Comparison of ENCODE assay signal across 11 cellular contexts in the genomic region with DNA sequence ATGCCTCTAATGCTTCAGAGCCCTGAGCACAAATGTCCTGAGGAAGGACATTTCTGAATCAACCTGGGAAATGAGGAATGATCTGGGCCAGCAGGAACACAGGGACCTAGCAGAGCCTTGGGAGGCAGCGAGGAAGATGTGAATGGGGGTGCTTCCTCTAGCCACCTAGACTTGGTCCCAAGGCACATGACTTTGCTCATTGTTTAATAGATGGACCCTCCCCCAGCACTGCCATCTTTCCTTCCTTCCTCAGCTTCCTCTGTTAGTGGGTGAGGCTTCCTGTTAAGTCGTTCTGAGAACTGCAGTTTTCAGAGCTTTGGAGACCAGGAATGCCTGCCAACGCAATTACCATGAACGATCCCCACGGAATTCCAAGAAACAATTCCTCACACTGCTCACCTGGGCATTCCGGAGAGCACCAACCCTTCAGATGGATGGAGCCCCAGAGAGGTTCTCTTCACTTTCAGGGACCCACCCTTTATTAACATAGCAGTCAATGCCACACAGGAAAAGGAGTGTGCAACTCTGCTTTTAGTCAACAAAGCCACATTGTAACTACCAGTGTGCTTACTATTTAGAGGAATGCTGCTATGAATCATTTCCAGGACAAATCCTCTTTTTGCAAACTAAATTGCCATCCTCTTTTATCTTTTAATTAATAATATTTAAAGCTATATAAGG. TPM values are rescaled to one million over a fixed set of nuclear protein-coding genes. Genes with fewer than 3 reads are reported as not detected.
DNase-seq lines count a peak whose midpoint lies in the region; ATAC-seq and TF ChIP-seq lines count a peak whose summit lies in the region.
"Had no signal": no experiment of that assay in that cellular context is flagged by ENCODE, and none has a peak within 500 bp of the region (broad histone marks: within the 10 kb centered on the region; RNA-seq: fewer than 3 reads in every experiment).

No MANE protein-coding gene starts in this region.

- peaks cover 5% of the 10 kb centered on the region for H3K9me3 Mint-ChIP-seq in activated CD4-positive, alpha-beta memory T cell treated with anti-CD3 and anti-CD28 coated beads, Interleukin-2, amount 10 ng/mL, durations not matched to agents 7 days and 5 days
- H3K9me3 Mint-ChIP-seq: HFFc6 had no signal

- H3K4me1 Mint-ChIP-seq in activated CD4-positive, alpha-beta memory T cell treated with anti-CD3 and anti-CD28 coated beads, Interleukin-2, amount 10 ng/mL, durations not matched to agents 7 days and 5 days = peaks cover 25% of the 10 kb centered on the region

- no peaks in the 10 kb centered on the region for H3K27me3 Mint-ChIP-seq in activated CD4-positive, alpha-beta memory T cell treated with anti-CD3 and anti-CD28 coated beads, Interleukin-2, amount 10 ng/mL, durations not matched to agents 7 days and 5 days

- H3K9me3 ChIP-seq in heart left ventricle = no peaks in the 10 kb centered on the region
- no peaks in the 10 kb centered on the region for H3K9me3 ChIP-seq in right atrium auricular region
- no peaks in the 10 kb centered on the region for H3K9me3 ChIP-seq in right lobe of liver
- H3K9me3 ChIP-seq in tibial artery = no peaks in the 10 kb centered on the region

- no peak for TF ChIP-seq CTCF in heart left ventricle (IDR thresholded peaks at IDR 0.05)
- TF ChIP-seq CTCF in right atrium auricular region (IDR thresholded peaks at IDR 0.05) = no peak
- TF ChIP-seq CTCF in right lobe of liver (IDR thresholded peaks at IDR 0.05) = no peak
- TF ChIP-seq CTCF in omental fat pad (IDR thresholded peaks at IDR 0.05) = no peak
- no peak for TF ChIP-seq CTCF in tibial artery (IDR thresholded peaks at IDR 0.05)

- H3K4me3 ChIP-seq in heart left ventricle = no peak overlapping the region
- no peak overlapping the region for H3K4me3 ChIP-seq in right atrium auricular region
- no peak overlapping the region for H3K4me3 ChIP-seq in right lobe of liver
- H3K4me3 ChIP-seq in tibial artery = no peak overlapping the region

- peak overlapping the region; percentile 12 for H3K4me3 Mint-ChIP-seq in activated CD4-positive, alpha-beta memory T cell treated with anti-CD3 and anti-CD28 coated beads, Interleukin-2, amount 10 ng/mL, durations not matched to agents 7 days and 5 days
- H3K4me3 Mint-ChIP-seq: HFFc6 had no signal

- H3K4me1 ChIP-seq in heart left ventricle = peaks cover 0 to 50% (median 21%) of the 10 kb centered on the region in 12 donors
- H3K4me1 ChIP-seq in right atrium auricular region = peaks cover 0 to 13% of the 10 kb centered on the region in 2 donors
- H3K4me1 ChIP-seq in right lobe of liver = no peaks in the 10 kb centered on the region
- no peaks in the 10 kb centered on the region for H3K4me1 ChIP-seq in tibial artery

- CTCF ChIA-PET in activated CD4-positive, alpha-beta memory T cell treated with anti-CD3 and anti-CD28 coated beads, Interleukin-2, amount 10 ng/mL, durations not matched to agents 7 days and 5 days (lab: Charles Lee) = no interaction called here

- peaks cover 4% of the 10 kb centered on the region for H3K36me3 Mint-ChIP-seq in activated CD4-positive, alpha-beta memory T cell treated with anti-CD3 and anti-CD28 coated beads, Interleukin-2, amount 10 ng/mL, durations not matched to agents 7 days and 5 days (ENCODE audit: low read depth)

- H3K27ac ChIP-seq in heart left ventricle (peak overlapping the region in 10 of 12 donors; percentile 2 to 74 (median 62)), right atrium auricular region (peak overlapping the region in 1 of 2 donors; percentile 33), right lobe of liver (no peak overlapping the region), tibial artery (no peak overlapping the region)

- no peaks in the 10 kb centered on the region for H3K27me3 ChIP-seq in heart left ventricle
- no peaks in the 10 kb centered on the region for H3K27me3 ChIP-seq in right atrium auricular region
- no peaks in the 10 kb centered on the region for H3K27me3 ChIP-seq in right lobe of liver
- H3K27me3 ChIP-seq in tibial artery = no peaks in the 10 kb centered on the region

- H3K27ac Mint-ChIP-seq in activated CD4-positive, alpha-beta memory T cell treated with anti-CD3 and anti-CD28 coated beads, Interleukin-2, amount 10 ng/mL, durations not matched to agents 7 days and 5 days = peak overlapping the region; percentile 81
- H3K27ac Mint-ChIP-seq: HFFc6 had no signal

- intact Hi-C loops in heart left ventricle (cut with DNase I) (loop anchor here in 3 of 10 donors (5.0 kb wide), 2 partner anchors 45 to 50 kb away; partner anchors contain the start of gene STIM2 (in 1 of the 3)), right lobe of liver (cut with DNase I) (no loop called here), tibial artery (cut with DNase I; ENCODE audit: low total_unique reads) (no loop called here)

- POLR2A ChIA-PET in activated CD4-positive, alpha-beta memory T cell treated with anti-CD3 and anti-CD28 coated beads, Interleukin-2, amount 10 ng/mL, durations not matched to agents 7 days and 5 days (lab: Charles Lee) = interaction anchor here (0.7 to 2.1 kb wide), 2 partner anchors 10 to 49 kb away, joined by 3 to 7 read pairs; partner anchors contain the start of gene STIM2

- TF ChIP-seq POLR2A in heart left ventricle (IDR thresholded peaks at IDR 0.05) = no peak
- TF ChIP-seq POLR2A in right lobe of liver (IDR thresholded peaks at IDR 0.05) = no peak

- H3K36me3 ChIP-seq in heart left ventricle (no peaks in the 10 kb centered on the region), right atrium auricular region (no peaks in the 10 kb centered on the region), right lobe of liver (no peaks in the 10 kb centered on the region), tibial artery (no peaks in the 10 kb centered on the region)

- WGBS in heart left ventricle, 4 donors = 53 to 66% (median 60%) methylated on average over 6 of the region's 6 CpGs
- WGBS in right lobe of liver (ENCODE audit: insufficient coverage, low coverage, low lambda C conversion rate, missing lambda C conversion rate) = 62% methylated on average over 3 of the region's 6 CpGs

- peak in 4 of 5 donors; percentile 30 to 51 (median 36) for DNase-seq in heart left ventricle
- DNase-seq in right atrium auricular region (ENCODE audit: low spot score) = no peak
- no peak for DNase-seq in activated CD4-positive, alpha-beta memory T cell treated with anti-CD3 and anti-CD28 coated beads, Interleukin-2, amount 10 ng/mL, durations not matched to agents 7 days and 5 days
- DNase-seq in right lobe of liver = no peak
- DNase-seq in omental fat pad (ENCODE audit: low spot score) = no peak
- no peak for DNase-seq in tibial artery
- no peak for DNase-seq in NCI-H1436 (lab: John Stamatoyannopoulos, UW)
- DNase-seq: AML-193, GF-D8 had no signal

- ATAC-seq in heart left ventricle = peak; percentile 62 to 83 (median 76)
- peak; percentile 35 to 70 (median 45) for ATAC-seq in right lobe of liver
- ATAC-seq in omental fat pad (ENCODE audit: low FRiP score) = no peak
- no peak for ATAC-seq in GM19397 (IDR thresholded peaks at IDR 0.05; ENCODE audit: unreplicated experiment)

RNA-seq across cellular contexts. Expression of gene STIM2, which starts 48.5 kb away (rescaled TPM):
- 10 to 100 TPM in 4 of 9 donors, 1 to 10 TPM in 5; 7.5 to 17.3 (median 9.9) TPM for total RNA-seq in heart left ventricle
- 1 to 10 TPM; 4.6 to 6.7 TPM for polyA plus RNA-seq in heart left ventricle
- total RNA-seq in right atrium auricular region = 10 to 100 TPM in 1 of 2 donors, 1 to 10 TPM in 1; 9.2 to 10.5 TPM
- total RNA-seq in activated CD4-positive, alpha-beta memory T cell treated with anti-CD3 and anti-CD28 coated beads, Interleukin-2, amount 10 ng/mL, durations not matched to agents 7 days and 5 days = 10 to 100 TPM; 53.3 to 58.7 TPM
- 10 to 100 TPM in 2 of 6 experiments, 1 to 10 TPM in 4; 9.1 to 14.6 (median 9.6) TPM for total RNA-seq in right lobe of liver
- total RNA-seq in omental fat pad = 10 to 100 TPM; 16.9 to 29.5 (median 22.4) TPM

Comparison
In these comparisons a context has a peak if more than half of its experiments do, and no peak if none do; other contexts are left out.
1. DNase-seq: peak in heart left ventricle (4 of 5); none in right atrium auricular region (single experiment), activated CD4-positive, alpha-beta memory T cell treated with anti-CD3 and anti-CD28 coated beads, Interleukin-2, amount 10 ng/mL, durations not matched to agents 7 days and 5 days (single experiment), right lobe of liver (0 of 3), omental fat pad (single experiment), tibial artery (0 of 2) and NCI-H1436 (single experiment).
2. ATAC-seq: peak in heart left ventricle (4 of 4) and right lobe of liver (4 of 4); none in omental fat pad (single experiment) and GM19397 (single experiment).
3. H3K27ac ChIP-seq: peak in heart left ventricle (10 of 12); none in right lobe of liver (0 of 3) and tibial artery (0 of 2).